In the genomic region with DNA sequence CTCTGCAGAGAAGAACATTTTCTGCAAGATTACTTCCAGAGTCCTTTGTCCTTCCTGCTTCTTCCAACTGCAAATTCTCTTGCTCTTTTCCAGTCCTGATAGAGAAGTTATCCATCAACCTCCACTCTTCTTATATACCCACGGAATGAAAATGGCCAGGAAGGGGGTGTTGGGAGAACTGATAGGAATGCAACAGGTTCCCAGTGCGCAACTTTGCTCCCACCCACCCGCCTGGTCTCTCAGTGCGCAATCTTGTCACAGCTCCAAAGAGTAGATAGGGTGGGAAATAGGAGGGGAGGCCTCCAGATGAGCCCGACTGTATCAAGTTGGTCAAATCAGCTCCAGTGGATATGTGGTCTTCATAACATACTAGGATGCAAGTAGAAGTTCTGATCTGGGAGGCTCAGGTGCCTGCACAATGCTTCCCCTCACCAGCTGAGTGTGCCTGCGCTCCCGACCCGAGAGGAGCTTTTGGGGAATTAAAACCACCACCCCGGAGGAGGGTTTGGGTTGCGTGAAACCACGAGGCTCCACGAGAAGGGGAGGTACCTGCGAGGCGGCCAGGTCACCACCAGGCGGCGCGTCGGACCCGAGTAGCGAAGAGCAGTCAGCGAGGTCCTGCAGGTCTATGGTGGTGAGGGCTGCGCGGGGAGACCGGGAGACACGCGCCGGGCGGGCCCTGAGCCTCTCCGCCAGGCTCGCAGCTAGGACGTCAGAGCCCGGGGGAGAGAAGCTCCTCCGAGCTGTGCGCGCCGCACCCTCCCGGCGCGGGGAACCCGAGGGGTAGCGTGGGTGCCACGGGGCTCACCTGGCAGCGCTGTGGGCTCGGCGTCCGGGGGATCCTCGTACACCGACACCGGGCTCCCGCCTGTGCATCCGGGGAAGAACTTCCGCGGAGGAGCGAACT, we compare ENCODE assay signal across 8 cellular contexts. TPM values are rescaled to one million over a fixed set of nuclear protein-coding genes. Genes with fewer than 3 reads are reported as not detected.
A peak's percentile ranks its signal among the peaks of the same experiment; 100 is the strongest.
DNase-seq lines count a peak whose midpoint lies in the region; TF ChIP-seq lines count a peak whose summit lies in the region.

No MANE protein-coding gene starts in this region.

- no peaks in the 10 kb centered on the region; the same call in 1 of the 2 replicates for H3F3A ChIP-seq in GM23248 (ENCODE audit: insufficient read depth)

- no peaks in the 10 kb centered on the region for H4K20me1 ChIP-seq in GM23248 (ENCODE audit: insufficient read depth)

- WGBS in GM23248 (ENCODE audit: low coverage in 1 of 2, low lambda C conversion rate in 2 of 2, missing lambda C conversion rate in 2 of 2), 2 experiments, result 12 to 13% methylated on average over 46 to 47 of the region's 54 CpGs
- WGBS in adrenal gland, 4 donors, result 6 to 54% (median 15%) methylated on average over 6 to 54 of the region's 54 CpGs

- H3K27ac ChIP-seq in GM23248 (no peak overlapping the region), adrenal gland (no peak overlapping the region), uterus (no peak overlapping the region)

- no peaks in the 10 kb centered on the region for H3K9me2 ChIP-seq in GM23248 (ENCODE audit: insufficient read depth)

- H3K9ac ChIP-seq in GM23248, result no peak overlapping the region

- TF ChIP-seq CTCF in LNCAP (IDR thresholded peaks at IDR 0.05) (peak; percentile 35), adrenal gland (IDR thresholded peaks at IDR 0.05) (peak in 5 of 6 experiments; percentile 8 to 42 (median 19)), uterus (IDR thresholded peaks at IDR 0.05) (peak in 1 of 4 experiments; percentile 18)

- no peaks in the 10 kb centered on the region for H3K79me2 ChIP-seq in GM23248 (ENCODE audit: insufficient read depth)

- peaks cover 96% of the 10 kb centered on the region for H3K27me3 ChIP-seq in GM23248 (replicated peaks; ENCODE audit: insufficient read depth)
- H3K27me3 ChIP-seq in adrenal gland, result peaks cover 100% of the 10 kb centered on the region
- H3K27me3 ChIP-seq in uterus, result peaks cover 31 to 94% of the 10 kb centered on the region in 2 donors

- H3K4me1 ChIP-seq in GM23248 (ENCODE audit: insufficient read depth), result no peaks in the 10 kb centered on the region
- peaks cover 13 to 18% of the 10 kb centered on the region in 2 donors for H3K4me1 ChIP-seq in adrenal gland (replicated peaks in 1 of 2)
- peaks cover 0 to 18% of the 10 kb centered on the region in 2 donors for H3K4me1 ChIP-seq in uterus

- peak overlapping the region; percentile 77 for H2AFZ ChIP-seq in GM23248

- in situ Hi-C loops in GM23248 (cut with MboI), result no loop called here

- DNase-seq in ELF-1 (ENCODE audit: low read depth, low spot score), result peak; percentile 88
- peak; percentile 67 for DNase-seq in GM23248
- DNase-seq in SHP77 (lab: John Stamatoyannopoulos, UW), result peak; percentile 82 to 87
- peak in 3 of 7 donors; percentile 27 to 44 (median 32) for DNase-seq in adrenal gland
- peak; percentile 70 to 83 for DNase-seq in stimulated activated CD4-positive, alpha-beta T cell treated with anti-CD3 and anti-CD28 coated beads, Interleukin-2, amount 100 ng/mL, for 24 hours
- DNase-seq in uterus, result no peak

- intact Hi-C loops in adrenal gland (cut with DNase I) (loop anchor here in 1 of 2 donors (10.0 kb wide), 1 partner anchor 51 kb away; a partner anchor contains a TSS), uterus (cut with DNase I; ENCODE audit: low total_unique reads) (loop anchor here (10.0 kb wide), 1 partner anchor 51 kb away; a partner anchor contains a TSS)

- H3K36me3 ChIP-seq in GM23248 (ENCODE audit: low read depth), result no peaks in the 10 kb centered on the region
- no peaks in the 10 kb centered on the region for H3K36me3 ChIP-seq in adrenal gland (replicated peaks in 1 of 2)
- no peaks in the 10 kb centered on the region for H3K36me3 ChIP-seq in uterus

- H3K9me3 ChIP-seq in GM23248 (ENCODE audit: low read depth) (no peaks in the 10 kb centered on the region), adrenal gland (replicated peaks in 1 of 3) (no peaks in the 10 kb centered on the region), iPS-18c (ENCODE audit: control insufficient read depth, insufficient read depth, low read length) (no peaks in the 10 kb centered on the region), uterus (no peaks in the 10 kb centered on the region)

- TF ChIP-seq POLR2A in adrenal gland (IDR thresholded peaks at IDR 0.05), result no peak
- no peak for TF ChIP-seq POLR2A in uterus (IDR thresholded peaks at IDR 0.05)

- peak overlapping the region; percentile 79 for H3K4me2 ChIP-seq in GM23248 (ENCODE audit: unreplicated experiment)

- H3K4me3 ChIP-seq in GM23248, result peak overlapping the region; percentile 67
- H3K4me3 ChIP-seq in adrenal gland, result peak overlapping the region in 1 of 4 donors; percentile 48
- peak overlapping the region; percentile 55; the same call in 1 of the 2 replicates for H3K4me3 ChIP-seq in iPS-18c (ENCODE audit: insufficient read depth, low read depth, low read length)
- peak overlapping the region in 1 of 2 donors; percentile 12 for H3K4me3 ChIP-seq in uterus

RNA-seq across cellular contexts. Expression of a gene that starts 0.8 kb away (rescaled TPM):
- not detected in 2 replicates for total RNA-seq in GM23248 (2014; rRNA removed; shearing (Covaris generic))
- polyA plus RNA-seq in GM23248 (2016; fragmentation: Nextera tagmentation; extraction: Ambion mirVana) (not detected in 2 replicates), adrenal gland (not detected)
- total RNA-seq in adrenal gland (not detected), uterus (under 1 TPM in 1 of 4 donors, not detected in 3; 0.14 TPM)

RNA-seq across cellular contexts. Expression of a gene that starts 7.1 kb away (rescaled TPM):
- total RNA-seq in GM23248 (2014; rRNA removed; shearing (Covaris generic)), result 3.3 TPM in 1 of 2 replicates, not detected in the other
- 1.7 and 1.9 TPM in 2 replicates for polyA plus RNA-seq in GM23248 (2016; fragmentation: Nextera tagmentation; extraction: Ambion mirVana)
- total RNA-seq in adrenal gland, result 1 to 10 TPM in 1 of 8 donors, under 1 TPM in 5, not detected in 2; 0.42 to 1.1 (median 0.65) TPM
- 1 to 10 TPM in 1 of 3 donors, under 1 TPM in 1, not detected in 1; 0.81 to 1.1 TPM for polyA plus RNA-seq in adrenal gland
- total RNA-seq in uterus, result under 1 TPM in 2 of 4 donors, not detected in 2; 0.48 to 0.67 TPM

RNA-seq across cellular contexts. Expression of a gene that starts 53.3 kb away (rescaled TPM):
- total RNA-seq in GM23248 (2014; rRNA removed; shearing (Covaris generic)), result not detected in 2 replicates
- 0.20 TPM in 1 of 2 replicates, not detected in the other for polyA plus RNA-seq in GM23248 (2016; fragmentation: Nextera tagmentation; extraction: Ambion mirVana)
- not detected for total RNA-seq in adrenal gland
- not detected for polyA plus RNA-seq in adrenal gland
- total RNA-seq in uterus, result under 1 TPM in 1 of 4 donors, not detected in 3; 0.35 TPM

Comparison
In these comparisons a context has a peak if more than half of its experiments do, and no peak if none do; other contexts are left out.
1. DNase-seq: peak in ELF-1 (single experiment), GM23248 (single experiment), SHP77 (2 of 2) and stimulated activated CD4-positive, alpha-beta T cell treated with anti-CD3 and anti-CD28 coated beads, Interleukin-2, amount 100 ng/mL, for 24 hours (2 of 2); none in uterus (0 of 2).